Comparison of ENCODE assay signal across 20 cellular contexts in the genomic region with DNA sequence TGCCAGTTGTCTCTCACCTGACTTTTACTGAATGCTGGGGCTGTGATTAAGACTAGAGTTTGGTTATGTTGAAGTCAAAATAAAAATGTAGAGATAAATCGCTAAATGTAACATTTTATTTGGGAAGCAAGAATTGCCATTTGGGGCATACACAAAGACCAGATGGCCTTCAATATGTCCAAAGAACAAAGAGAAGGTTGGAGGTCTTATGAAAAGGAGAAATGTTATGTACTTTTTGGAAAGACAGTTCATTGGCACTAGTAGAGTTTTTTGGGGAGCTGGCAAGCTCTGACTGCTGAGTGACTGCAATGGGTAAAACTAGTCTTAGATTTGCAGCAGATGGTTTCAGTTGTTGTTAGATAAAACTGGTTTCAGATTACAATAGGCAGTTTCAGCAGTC. TPM values are rescaled to one million over a fixed set of nuclear protein-coding genes. Genes with fewer than 3 reads are reported as not detected.
"Had no signal": no experiment of that assay in that cellular context is flagged by ENCODE, and none has a peak within 500 bp of the region (broad histone marks: within the 10 kb centered on the region; RNA-seq: fewer than 3 reads in every experiment).

No MANE protein-coding gene starts in this region.

- H3K27ac ChIP-seq: coronary artery, hepatocyte, ovary, right atrium auricular region, sigmoid colon, skin epidermis, stomach, thoracic aorta, transverse colon had no signal

- FAIRE-seq: endothelial cell of umbilical vein had no signal

- H3K4me3 ChIP-seq: coronary artery, hepatocyte, ovary, right atrium auricular region, sigmoid colon, skin epidermis, stomach, thoracic aorta, transverse colon had no signal

- H3K36me3 ChIP-seq: ovary, right atrium auricular region, sigmoid colon, stomach, thoracic aorta, transverse colon had no signal

- H3K27me3 ChIP-seq: hepatocyte, ovary, right atrium auricular region, sigmoid colon, stomach, transverse colon had no signal

- H2AFZ ChIP-seq: hepatocyte had no signal

- H3K4me1 ChIP-seq: right atrium auricular region, sigmoid colon, stomach, transverse colon had no signal

- DNase-seq: effector CD4-positive, alpha-beta T cell; endodermal cell; erythroblast; foreskin melanocyte; head of caudate nucleus; mesendoderm; naive B cell; ovary; sigmoid colon; stimulated activated naive CD4-positive, alpha-beta T cell; stomach; transverse colon had no signal

- H3K4me2 ChIP-seq: hepatocyte had no signal

- H3K9me3 ChIP-seq: ovary, sigmoid colon had no signal

- H3K79me2 ChIP-seq: hepatocyte had no signal

RNA-seq across cellular contexts. Expression of a gene that starts 35.6 kb away (rescaled TPM):
- total RNA-seq: dermis microvascular lymphatic vessel endothelial cell, endothelial cell of umbilical vein, lung microvascular endothelial cell had no signal
- polyA plus RNA-seq: endothelial cell of umbilical vein had no signal
